In genomic region chrX:103488332-103488731, GRCh38 we compare ENCODE assay signal across 8 cellular contexts. TPM values are rescaled to one million over a fixed set of nuclear protein-coding genes. Genes with fewer than 3 reads are reported as not detected.
DNase-seq lines count a peak whose midpoint lies in the region; ATAC-seq and TF ChIP-seq lines count a peak whose summit lies in the region.

No MANE protein-coding gene starts in this region.

- no peak overlapping the region for H2AFZ ChIP-seq in osteoblast (ENCODE audit: low read length)

- H3K36me3 ChIP-seq in osteoblast (ENCODE audit: insufficient read depth, low read length), result no peaks in the 10 kb centered on the region

- no peak overlapping the region for H3K27ac ChIP-seq in dorsolateral prefrontal cortex
- no peak overlapping the region for H3K27ac ChIP-seq in osteoblast (ENCODE audit: low read depth, low read length)

- no peaks in the 10 kb centered on the region for H4K20me1 ChIP-seq in osteoblast (ENCODE audit: insufficient read depth, low read length)

- intact Hi-C loops in dorsolateral prefrontal cortex (cut with DNase I), result no loop called here

- H3K4me2 ChIP-seq in osteoblast (ENCODE audit: insufficient read depth, low read length), result no peak overlapping the region

- no peaks in the 10 kb centered on the region for H3K79me2 ChIP-seq in osteoblast (ENCODE audit: insufficient read depth, low read length)

- H3K4me3 ChIP-seq in dorsolateral prefrontal cortex (no peak overlapping the region), osteoblast (ENCODE audit: insufficient read depth, low read length) (no peak overlapping the region)

- DNase-seq in NCI-H1105 treated with DMSO at 0.1 percent for 48 hours (lab: John Stamatoyannopoulos, UW) (peak; percentile 16), NCI-H1105 (lab: John Stamatoyannopoulos, UW) (no peak), NCI-H1694 (lab: John Stamatoyannopoulos, UW) (peak; percentile 4), dorsolateral prefrontal cortex (no peak), osteoblast (ENCODE audit: insufficient read length, low spot score, missing footprints) (peak; percentile 65), dedifferentiated amniotic fluid mesenchymal stem cell (ENCODE audit: extremely low spot score) (no peak)
- no peak for DNase-seq in activated CD8-positive, alpha-beta memory T cell treated with anti-CD3 and anti-CD28 coated beads, Interleukin-2, amount 50 U/mL, for 4 hours

- H3K9me3 ChIP-seq in osteoblast (ENCODE audit: low read depth, low read length), result no peaks in the 10 kb centered on the region

- no peaks in the 10 kb centered on the region for H3K4me1 ChIP-seq in osteoblast (ENCODE audit: insufficient read depth, low read length)

- TF ChIP-seq CTCF in dorsolateral prefrontal cortex (IDR thresholded peaks at IDR 0.05 in 54 of 56, conservative IDR thresholded peaks at IDR 0.05 in 2 of 56; ENCODE audit: low read depth in 1 of 56, partially characterized antibody in 56 of 56), result peak in 49 of 56 donors; percentile 7 to 59 (median 37)
- TF ChIP-seq CTCF in osteoblast (IDR thresholded peaks at IDR 0.05; ENCODE audit: extremely low read depth, low read depth, low read length), result peak; percentile 54

- H3K27me3 ChIP-seq in dorsolateral prefrontal cortex (peaks cover 0 to 50% (median 3%) of the 10 kb centered on the region in 45 donors), osteoblast (ENCODE audit: insufficient read depth, low read length) (peaks cover 4% of the 10 kb centered on the region)

- ATAC-seq in HG03196 (IDR thresholded peaks at IDR 0.05; ENCODE audit: unreplicated experiment), result no peak

RNA-seq across cellular contexts. Expression of gene RAB40A, which starts 31.0 kb away (rescaled TPM):
- total RNA-seq in dorsolateral prefrontal cortex (1 to 10 TPM; 1.4 to 6.1 (median 3.4) TPM), osteoblast (under 0.01 and 0.29 TPM in 2 replicates)

Comparison
In these comparisons a context has a peak if more than half of its experiments do, and no peak if none do; other contexts are left out.
1. DNase-seq: peak in NCI-H1105 treated with DMSO at 0.1 percent for 48 hours (single experiment), NCI-H1694 (single experiment) and osteoblast (single experiment); none in NCI-H1105 (single experiment), dorsolateral prefrontal cortex (0 of 10), activated CD8-positive, alpha-beta memory T cell treated with anti-CD3 and anti-CD28 coated beads, Interleukin-2, amount 50 U/mL, for 4 hours (single experiment) and dedifferentiated amniotic fluid mesenchymal stem cell (single experiment).